ENCODE assay signal across 8 cellular contexts in the genomic region with DNA sequence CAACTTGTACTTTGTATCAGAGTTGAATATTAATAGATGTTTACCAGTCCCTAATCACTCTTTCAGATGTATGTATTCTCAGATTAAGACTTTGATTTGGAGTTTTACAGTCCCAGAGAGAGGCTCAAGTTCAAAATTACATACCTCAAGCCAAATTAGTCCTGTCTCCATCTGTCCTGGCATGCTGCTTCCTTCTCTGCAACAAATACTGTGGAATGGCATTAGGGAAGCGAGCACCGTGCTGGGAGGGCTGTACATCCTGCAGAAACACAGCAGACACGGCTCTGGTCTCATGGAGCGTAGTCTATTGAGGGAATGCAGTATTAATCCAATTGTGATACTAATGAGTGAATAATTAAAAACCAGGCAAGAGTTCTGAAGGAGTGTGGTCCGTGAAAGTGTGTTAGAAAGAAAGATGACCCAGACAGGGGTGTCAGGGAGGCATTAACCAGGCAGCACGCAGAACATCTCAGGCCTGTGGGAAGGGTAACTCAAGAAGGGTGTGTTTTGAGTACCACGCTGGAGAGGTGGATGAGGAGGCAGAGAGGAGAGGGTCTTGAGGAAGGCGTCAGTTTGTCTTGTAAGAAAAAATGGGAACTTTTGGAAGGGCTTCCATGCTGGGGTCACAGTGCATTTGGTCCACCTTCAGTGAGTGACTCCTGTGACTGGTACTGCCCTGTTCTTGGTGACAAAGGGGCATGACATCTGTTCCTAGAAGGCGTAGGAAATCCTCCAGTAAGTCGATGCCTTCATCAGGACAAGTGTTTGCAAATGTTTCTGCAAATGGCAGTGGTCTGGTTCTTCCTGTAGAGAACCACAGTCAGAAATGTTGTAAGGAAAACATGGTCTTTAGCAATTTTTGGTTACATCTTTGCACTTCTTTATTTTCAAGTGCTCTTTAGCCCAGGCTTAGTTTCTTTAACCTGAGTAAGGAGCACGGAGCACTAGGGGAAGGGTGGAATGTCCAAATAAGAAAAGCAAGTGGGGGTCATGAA. TPM values are rescaled to one million over a fixed set of nuclear protein-coding genes. Genes with fewer than 3 reads are reported as not detected.
DNase-seq lines count a peak whose midpoint lies in the region; ATAC-seq, FAIRE-seq and TF ChIP-seq lines count a peak whose summit lies in the region.

No MANE protein-coding gene starts in this region.

- in situ Hi-C loops in HepG2 (cut with HindIII; ENCODE audit: extremely low pct_ligation_motif_present, low pct_unique_long_range_greater_than_20kb): no loop called here

- H3K36me3 ChIP-seq in HCT116 (ENCODE audit: control insufficient read depth in 1 of 2, insufficient read depth in 2 of 2, low read length in 2 of 2) (no peaks in the 10 kb centered on the region), HepG2 (replicated peaks in 1 of 2; ENCODE audit: control insufficient read depth in 1 of 2, insufficient read depth in 2 of 2, low read length in 2 of 2) (peaks cover 0 to 8% of the 10 kb centered on the region in 2 experiments; a peak in 1 of 5 replicates)

- peaks cover 4% of the 10 kb centered on the region; the same call in 1 of the 2 replicates for H4K20me1 ChIP-seq in HCT116 (ENCODE audit: insufficient read depth)
- peaks cover 20% of the 10 kb centered on the region for H4K20me1 ChIP-seq in HepG2 (ENCODE audit: insufficient read depth, low read length)

- BruUV-seq in HCT116 (replicated peaks; lab: Mats Ljungman, UMichigan): TSS peak; percentile 66
- BruUV-seq in HepG2 (replicated peaks; lab: Mats Ljungman, UMichigan): TSS peak; percentile 62

- DNase-seq in AG04449 (ENCODE audit: low read depth, low spot score): no peak
- DNase-seq in HCT116 (ENCODE audit: low read depth, low spot score): no peak
- DNase-seq in activated naive CD8-positive, alpha-beta T cell treated with anti-CD3 and anti-CD28 coated beads for 36 hours: no peak
- DNase-seq in HepG2 (ENCODE audit: low spot score): no peak
- DNase-seq in type B pancreatic cell (ENCODE audit: extremely low spot score, unreplicated experiment): no peak
- DNase-seq in HEK293T (ENCODE audit: extremely low spot score): no peak
- DNase-seq in NCI-H2227 treated with DMSO at 0.1 percent for 48 hours (lab: John Stamatoyannopoulos, UW): no peak

- TF ChIP-seq POLR2A in HCT116 (IDR thresholded peaks at IDR 0.05; ENCODE audit: borderline replicate concordance, extremely low read depth, insufficient read depth, insufficient read length) (no peak), HepG2 (IDR thresholded peaks at IDR 0.05; ENCODE audit: insufficient read depth in 1 of 2, low read depth in 2 of 2, low read length in 2 of 2) (no peak)

- TF ChIP-seq EP300 in HepG2 (IDR thresholded peaks at IDR 0.05; ENCODE audit: low read depth in 2 of 2, low read length in 2 of 2): no peak
- TF ChIP-seq EP300 in HepG2 (CRISPR knock-in tag; IDR thresholded peaks at IDR 0.05; ENCODE audit: borderline replicate concordance): no peak

- peak overlapping the region; percentile 79 for H3K27ac Mint-ChIP-seq in activated naive CD8-positive, alpha-beta T cell treated with anti-CD3 and anti-CD28 coated beads for 36 hours
- H3K27ac Mint-ChIP-seq in type B pancreatic cell: peak overlapping the region; percentile 89

- no peak for TF ChIP-seq CTCF in AG04449 (IDR thresholded peaks at IDR 0.05; ENCODE audit: insufficient read depth, low read length, missing control alignments)
- TF ChIP-seq CTCF in HCT116 (IDR thresholded peaks at IDR 0.05 in 2 of 3, conservative IDR thresholded peaks at IDR 0.05 in 1 of 3; ENCODE audit: borderline replicate concordance in 1 of 3, insufficient read depth in 1 of 3, low read depth in 2 of 3, low read length in 2 of 3): no peak
- TF ChIP-seq CTCF in HepG2 (CRISPR knock-in tag; IDR thresholded peaks at IDR 0.05): no peak
- TF ChIP-seq CTCF in type B pancreatic cell (conservative IDR thresholded peaks at IDR 0.05): no peak

- RAD21 ChIA-PET in HCT116 (lab: Charles Lee; ENCODE audit: low non-redundant PET in 1 of 2, low total read pairs in 2 of 2, uncharacterized antibody in 2 of 2, unreplicated experiment in 2 of 2): no interaction called here

- H3K27ac ChIP-seq in HCT116 (ENCODE audit: low read depth, low read length) (no peak overlapping the region), HepG2 (ENCODE audit: extremely low read length, insufficient read depth, low read length) (peak overlapping the region; percentile 100)

- no peaks in the 10 kb centered on the region for H3K9me3 ChIP-seq in HCT116 (ENCODE audit: control insufficient read depth in 1 of 2, insufficient read depth in 1 of 2, low read depth in 1 of 2, low read length in 2 of 2)
- peaks cover 2% of the 10 kb centered on the region for H3K9me3 ChIP-seq in HepG2 (ENCODE audit: low read length)

- intact Hi-C loops in HCT116 (cut with micrococcal nuclease): no loop called here
- intact Hi-C loops in HepG2 (cut with micrococcal nuclease; ENCODE audit: unreplicated experiment): loop anchor here (2.0 kb wide), 1 partner anchor 70 kb away; a partner anchor contains a TSS

- H2AFZ ChIP-seq in HCT116 (ENCODE audit: low read depth, low read length, poor library complexity, severe bottlenecking) (no peak overlapping the region), HepG2 (ENCODE audit: low read length) (no peak overlapping the region)

- no peaks in the 10 kb centered on the region for H3K27me3 Mint-ChIP-seq in activated naive CD8-positive, alpha-beta T cell treated with anti-CD3 and anti-CD28 coated beads for 36 hours
- H3K27me3 Mint-ChIP-seq in type B pancreatic cell: no peaks in the 10 kb centered on the region

- H3K4me3 ChIP-seq in AG04449 (ENCODE audit: low read depth, low read length) (peak overlapping the region; percentile 70), HCT116 (replicated peaks in 1 of 2; ENCODE audit: low read depth in 1 of 2, low read length in 2 of 2) (peak overlapping the region; percentile 63 to 69), HepG2 (replicated peaks in 1 of 3; ENCODE audit: insufficient read depth in 1 of 3, low read depth in 2 of 3, low read length in 3 of 3) (peak overlapping the region; percentile 76 to 86 (median 81))

- WGBS in HepG2 (ENCODE audit: low lambda C conversion rate): 6% methylated on average over 11 of the region's 11 CpGs

- H3K4me2 ChIP-seq in HCT116 (ENCODE audit: low read length) (peak overlapping the region; percentile 73), HepG2 (ENCODE audit: low read depth, low read length) (peak overlapping the region; percentile 98)

- H3K9ac ChIP-seq in HCT116 (ENCODE audit: low read length) (peak overlapping the region; percentile 69), HepG2 (ENCODE audit: insufficient read depth, low read depth, low read length) (peak overlapping the region; percentile 95)

- FAIRE-seq in HepG2 (lab: Jason Lieb, UNC): peak; percentile 75

- H3K4me3 Mint-ChIP-seq in activated naive CD8-positive, alpha-beta T cell treated with anti-CD3 and anti-CD28 coated beads for 36 hours: peak overlapping the region; percentile 92
- peak overlapping the region; percentile 97 for H3K4me3 Mint-ChIP-seq in type B pancreatic cell

- TF ChIP-seq RAD21 in HCT116 (IDR thresholded peaks at IDR 0.05; ENCODE audit: low read depth) (no peak), HepG2 (CRISPR knock-in tag; IDR thresholded peaks at IDR 0.05) (no peak)

- no peaks in the 10 kb centered on the region for H3K9me2 ChIP-seq in HCT116 (ENCODE audit: insufficient read depth)

- H3K27me3 ChIP-seq in HCT116 (ENCODE audit: insufficient read depth, low read length) (no peaks in the 10 kb centered on the region), HepG2 (ENCODE audit: control insufficient read depth in 1 of 2, insufficient read depth in 2 of 2, low read length in 2 of 2) (peaks cover 0 to 3% of the 10 kb centered on the region in 2 experiments; a peak in 1 of 5 replicates)

- CTCF ChIA-PET in AG04449 (lab: Yijun Ruan, JAX) (interaction anchor here (1.0 to 9.8 kb wide), 4 partner anchors 14 to 209 kb away, joined by 3 to 67 read pairs (median 8); no protein-coding TSS in a partner anchor), HCT116 (lab: Charles Lee) (no interaction called here), HepG2 (lab: Yijun Ruan, JAX; ENCODE audit: low intra/inter-chr PET ratio, low total read pairs) (no interaction called here), HEK293T (lab: Yijun Ruan, JAX) (interaction anchor here (0.7 kb wide), 1 partner anchor 83 kb away, joined by 3 read pairs; no protein-coding TSS in a partner anchor)

- ATAC-seq in HCT116 (no peak), HepG2 (no peak), HG02852 (IDR thresholded peaks at IDR 0.05; ENCODE audit: unreplicated experiment) (no peak)

- H3K79me2 ChIP-seq in HCT116 (ENCODE audit: insufficient read depth, low read length) (peaks cover 59% of the 10 kb centered on the region), HepG2 (ENCODE audit: insufficient read depth, low read length) (peaks cover 66% of the 10 kb centered on the region)

- POLR2A ChIA-PET in AG04449 (lab: Yijun Ruan, JAX) (no interaction called here), HCT116 (lab: Charles Lee) (no interaction called here), HepG2 (lab: Yijun Ruan, JAX) (interaction anchor here (1.1 to 3.3 kb wide), 7 partner anchors 26 to 286 kb away, joined by 3 to 39 read pairs (median 5); a partner anchor contains a TSS), HEK293T (lab: Yijun Ruan, JAX) (interaction anchor here (1.3 to 1.5 kb wide), 3 partner anchors 14 to 236 kb away, joined by 4 to 6 read pairs (median 5); a partner anchor contains a TSS)

- H3K4me1 Mint-ChIP-seq in activated naive CD8-positive, alpha-beta T cell treated with anti-CD3 and anti-CD28 coated beads for 36 hours: peaks cover 20% of the 10 kb centered on the region
- peaks cover 25% of the 10 kb centered on the region for H3K4me1 Mint-ChIP-seq in type B pancreatic cell (ENCODE audit: unreplicated experiment)

- peaks cover 10% of the 10 kb centered on the region for H3K36me3 Mint-ChIP-seq in activated naive CD8-positive, alpha-beta T cell treated with anti-CD3 and anti-CD28 coated beads for 36 hours
- peaks cover 8% of the 10 kb centered on the region for H3K36me3 Mint-ChIP-seq in type B pancreatic cell

- H3K4me1 ChIP-seq in HCT116 (ENCODE audit: control insufficient read depth in 1 of 2, insufficient read depth in 2 of 2, low read length in 2 of 2): peaks cover 9 to 23% of the 10 kb centered on the region in 2 experiments
- peaks cover 63% of the 10 kb centered on the region for H3K4me1 ChIP-seq in HepG2 (ENCODE audit: insufficient read depth, low read length)

- H3K9me3 Mint-ChIP-seq in activated naive CD8-positive, alpha-beta T cell treated with anti-CD3 and anti-CD28 coated beads for 36 hours: no peaks in the 10 kb centered on the region
- no peaks in the 10 kb centered on the region for H3K9me3 Mint-ChIP-seq in type B pancreatic cell

RNA-seq across cellular contexts. Expression of a gene that starts 1.6 kb away (rescaled TPM):
- total RNA-seq in HCT116 (2021; ENCODE audit: unreplicated experiment) (101 TPM), HepG2 (2016; rRNA removed; fragmentation: Illumina TruSeq; extraction: Trizol) (76.6 and 80.1 TPM in 2 replicates), type B pancreatic cell (ENCODE audit: low replicate concordance) (59.9 and 71.8 TPM in 2 replicates)
- polyA plus RNA-seq in HCT116 (2012): 46.0 and 57.7 TPM in 2 replicates
- 10 to 100 TPM; 36.0 to 36.9 TPM for total RNA-seq in activated naive CD8-positive, alpha-beta T cell treated with anti-CD3 and anti-CD28 coated beads for 36 hours
- 135 and 139 TPM in 2 replicates for total RNA-seq in HepG2 (2016; cell fraction: cytosol; rRNA removed; fragmentation: Illumina TruSeq; extraction: Trizol; ENCODE audit: low read depth)
- total RNA-seq in HepG2 (2016; cell fraction: insoluble cytoplasmic fraction; rRNA removed; fragmentation: Illumina TruSeq; extraction: Trizol): 71.2 and 81.9 TPM in 2 replicates
- 213 and 217 TPM in 2 replicates for total RNA-seq in HepG2 (2016; cell fraction: membrane; rRNA removed; fragmentation: Illumina TruSeq; extraction: Trizol)
- 41.7 and 48.3 TPM in 2 replicates for total RNA-seq in HepG2 (2016; cell fraction: nucleus; rRNA removed; fragmentation: Illumina TruSeq; extraction: Trizol)
- 41.6 and 56.0 TPM in 2 replicates for polyA plus RNA-seq in HepG2 (2011; rRNA removed)
- polyA plus RNA-seq in HepG2 (2011; cell fraction: cytosol; rRNA removed): 53.2 and 57.4 TPM in 2 replicates
- 15.9 and 18.4 TPM in 2 replicates for polyA plus RNA-seq in HepG2 (2011; cell fraction: nucleus; rRNA removed)
- 71.3 and 87.6 TPM in 2 replicates for polyA plus RNA-seq in HepG2 (2012)
- polyA plus RNA-seq in HepG2 (2016; cell fraction: cytosol; fragmentation: Illumina TruSeq; extraction: Trizol; ENCODE audit: low read depth): 296 and 305 TPM in 2 replicates
- 113 and 114 TPM in 2 replicates for polyA plus RNA-seq in HepG2 (2016; cell fraction: insoluble cytoplasmic fraction; fragmentation: Illumina TruSeq; extraction: Trizol; ENCODE audit: low read depth)
- 280 and 289 TPM in 2 replicates for polyA plus RNA-seq in HepG2 (2016; cell fraction: membrane; fragmentation: Illumina TruSeq; extraction: Trizol; ENCODE audit: low read depth)
- 77.5 and 84.8 TPM in 2 replicates for polyA plus RNA-seq in HepG2 (2016; cell fraction: nucleus; fragmentation: Illumina TruSeq; extraction: Trizol; ENCODE audit: insufficient read depth, low read depth)
- polyA minus RNA-seq in HepG2 (2011; rRNA and poly(A)+ RNA removed; ENCODE audit: low replicate concordance): 3.1 and 9.3 TPM in 2 replicates
- polyA minus RNA-seq in HepG2 (2011; cell fraction: cytosol; rRNA and poly(A)+ RNA removed): 17.1 and 18.2 TPM in 2 replicates
- polyA minus RNA-seq in HepG2 (2011; cell fraction: nucleus; rRNA and poly(A)+ RNA removed): 41.3 and 46.1 TPM in 2 replicates

Comparison
In these comparisons a context has a peak if more than half of its experiments do, and no peak if none do; other contexts are left out.
1. CTCF ChIA-PET loops: an anchor here in AG04449 (1.0 to 9.8 kb wide) and HEK293T (0.7 kb wide); none called in HCT116 and HepG2.
2. POLR2A ChIA-PET loops: an anchor here in HepG2 (1.1 to 3.3 kb wide) and HEK293T (1.3 to 1.5 kb wide); none called in AG04449 and HCT116.